ENCODE assay signal across 8 cellular contexts in the genomic region with DNA sequence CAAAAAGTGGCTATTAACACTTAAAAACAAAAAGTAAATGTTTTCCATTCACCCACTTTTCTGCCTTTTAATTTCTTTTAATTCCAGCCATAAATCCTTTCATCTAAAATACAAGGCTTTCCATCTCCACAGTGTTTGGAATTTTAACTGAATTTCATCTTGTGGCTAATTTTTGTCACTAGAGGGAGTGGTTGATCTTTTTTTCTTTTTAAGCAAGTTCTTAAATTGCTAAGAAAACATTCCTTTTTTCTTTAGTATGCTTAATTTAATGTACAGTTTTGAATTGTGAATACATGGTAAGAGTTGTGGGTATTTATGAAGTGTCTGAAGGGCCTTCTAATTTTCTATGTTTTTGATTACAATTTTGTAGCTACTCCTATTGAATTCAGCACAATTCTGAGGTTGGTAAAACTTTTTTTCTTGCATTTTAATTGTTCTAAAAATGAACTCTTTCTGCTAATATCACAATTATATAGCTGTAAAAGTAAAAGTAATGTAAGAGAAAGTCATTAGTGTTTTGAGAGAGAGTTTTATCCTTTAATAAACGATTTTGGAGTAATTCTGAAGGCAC. TPM values are rescaled to one million over a fixed set of nuclear protein-coding genes. Genes with fewer than 3 reads are reported as not detected.
A peak's percentile ranks its signal among the peaks of the same experiment; 100 is the strongest.
DNase-seq lines count a peak whose midpoint lies in the region; ATAC-seq, FAIRE-seq and TF ChIP-seq lines count a peak whose summit lies in the region.

No MANE protein-coding gene starts in this region.

- in situ Hi-C loops in ACHN (cut with HindIII; ENCODE audit: low pct_ligation_motif_present, low pct_unique_long_range_greater_than_20kb, low sequenced_read_pairs): loop anchor here (25.0 kb wide), 2 partner anchors 193 to 232 kb away; no protein-coding TSS in a partner anchor

- H3K27me3 ChIP-seq in left lung: no peaks in the 10 kb centered on the region

- DNase-seq in ACHN: peak; percentile 58
- DNase-seq in H54 (ENCODE audit: insufficient read length, low spot score): no peak
- DNase-seq in kidney glomerular epithelial cell (lab: John Stamatoyannopoulos, UW): peak; percentile 47
- no peak for DNase-seq in T-helper 1 cell
- no peak for DNase-seq in effector CD4-positive, alpha-beta T cell
- DNase-seq in left lung: no peak

- H3K4me3 ChIP-seq in left lung: no peak overlapping the region

- H3K36me3 ChIP-seq in left lung: no peaks in the 10 kb centered on the region

- peaks cover 5 to 10% of the 10 kb centered on the region in 2 donors for H3K4me1 ChIP-seq in left lung

- intact Hi-C loops in left lung (cut with DNase I): loop anchor here in 1 of 2 donors (5.0 kb wide), 1 partner anchor 203 kb away; no protein-coding TSS in a partner anchor

- H3K27ac ChIP-seq in VCaP (peak overlapping the region; percentile 55; the same call in 1 of the 2 replicates), left lung (no peak overlapping the region)

- TF ChIP-seq CTCF in VCaP (conservative IDR thresholded peaks at IDR 0.05) (peak; percentile 74), left lung (IDR thresholded peaks at IDR 0.05) (peak in 1 of 2 donors; percentile 50)

- H3K9me3 ChIP-seq in left lung: no peaks in the 10 kb centered on the region

- no peak for TF ChIP-seq POLR2A in H54 (IDR thresholded peaks at IDR 0.05; ENCODE audit: low read depth, low read length)

- ATAC-seq in GM19463 (IDR thresholded peaks at IDR 0.05; ENCODE audit: unreplicated experiment) (no peak), left lung (no peak)

- FAIRE-seq in H54 (lab: Jason Lieb, UNC): peak; percentile 58

RNA-seq across cellular contexts. Expression of a gene that starts 54.9 kb away (rescaled TPM):
- total RNA-seq in left lung: 10 to 100 TPM; 63.7 to 74.1 TPM

Comparison
In these comparisons a context has a peak if more than half of its experiments do, and no peak if none do; other contexts are left out.
1. DNase-seq: peak in ACHN (single experiment) and kidney glomerular epithelial cell (single experiment); none in H54 (single experiment), T-helper 1 cell (0 of 5), effector CD4-positive, alpha-beta T cell (single experiment) and left lung (0 of 2).